ENCODE assay signal across 21 cellular contexts in genomic region chr2:234329202-234329930, GRCh38.
DNase-seq lines count a peak whose midpoint lies in the region; ATAC-seq and TF ChIP-seq lines count a peak whose summit lies in the region.
"Had no signal": no experiment of that assay in that cellular context is flagged by ENCODE, and none has a peak within 500 bp of the region (broad histone marks: within the 10 kb centered on the region; RNA-seq: fewer than 3 reads in every experiment).

No MANE protein-coding gene starts in this region.

- no peak for ATAC-seq in GM19328 (IDR thresholded peaks at IDR 0.05; ENCODE audit: unreplicated experiment)
- ATAC-seq in HG02571 (IDR thresholded peaks at IDR 0.05; ENCODE audit: unreplicated experiment) = no peak
- ATAC-seq: K562 had no signal

- 88 to 97% methylated on average over 11 to 12 of the region's 12 CpGs for WGBS in endodermal cell (ENCODE audit: insufficient coverage in 1 of 2, insufficient read length in 1 of 2), 2 experiments

- H3K4me1 Mint-ChIP-seq in endodermal cell = peaks cover 18% of the 10 kb centered on the region

- no peak overlapping the region for H3K27ac ChIP-seq in endodermal cell (ENCODE audit: low read depth, low read length)
- H3K27ac ChIP-seq: BLaER1 treated with 17β-estradiol and CSF1 and Interleukin-3, amounts not matched to agents 10 nM and 100 nM; uterus had no signal

- no peak overlapping the region for H3K4me3 ChIP-seq in endodermal cell (ENCODE audit: low read length)
- H3K4me3 ChIP-seq: BLaER1 treated with 17β-estradiol and CSF1 and Interleukin-3, amounts not matched to agents 10 nM and 100 nM; K562; uterus had no signal

- no peaks in the 10 kb centered on the region for H3K9me3 Mint-ChIP-seq in endodermal cell
- H3K9me3 Mint-ChIP-seq: activated T-helper 1 cell treated with anti-CD3 and anti-CD28 coated beads, Interleukin-12 subunit alpha, Interleukin-12 subunit beta, Interleukin-2, Interleukin-4 antibody, amounts not matched to agents 30 ng/mL and 10 ng/mL and 1 ng/mL, durations not matched to agents 14 hours and 24 hours and 36 hours; memory B cell; nephron; stimulated activated naive CD8-positive, alpha-beta T cell treated with anti-CD3 and anti-CD28 coated beads, Interleukin-15, amount 100 ng/mL, for 72 hours; T-helper 1 cell treated with Interleukin-12 subunit alpha and Interleukin-12 subunit beta and Interleukin-4 antibody, amounts not matched to agents 30 μg/mL and 1 μg/mL, for 36 hours; WTC11 had no signal

- no peak overlapping the region for H3K9ac ChIP-seq in endodermal cell (ENCODE audit: extremely low read depth, low read length, poor library complexity, severe bottlenecking)
- H3K9ac ChIP-seq: BLaER1 treated with 17β-estradiol and CSF1 and Interleukin-3, amounts not matched to agents 10 nM and 100 nM had no signal

- peak; percentile 12 for DNase-seq in NCI-H1436 (lab: John Stamatoyannopoulos, UW)
- no peak for DNase-seq in NCI-H1436 treated with DMSO at 0.1 percent for 48 hours (lab: John Stamatoyannopoulos, UW)
- DNase-seq in NCI-H345 treated with DMSO at 0.1 percent for 48 hours (lab: John Stamatoyannopoulos, UW; ENCODE audit: unreplicated experiment) = peak; percentile 66
- peak; percentile 54 for DNase-seq in endodermal cell
- DNase-seq in myocyte (ENCODE audit: low read depth) = peak; percentile 53
- DNase-seq in COR-L47 (lab: John Stamatoyannopoulos, UW) = no peak
- DNase-seq: activated CD8-positive, alpha-beta memory T cell treated with anti-CD3 and anti-CD28 coated beads for 24 hours; caudate nucleus; NCI-H1092 treated with DMSO at 0.1 percent for 48 hours; NCI-H748 treated with DMSO at 0.1 percent for 48 hours; stimulated activated naive CD8-positive, alpha-beta T cell treated with anti-CD3 and anti-CD28 coated beads, Interleukin-15, amount 100 ng/mL, for 72 hours; uterus had no signal

- TF ChIP-seq CTCF in endodermal cell (conservative IDR thresholded peaks at IDR 0.05) = no peak

- no peaks in the 10 kb centered on the region for H3K27me3 ChIP-seq in endodermal cell (ENCODE audit: control insufficient read depth, insufficient read depth, low read length, poor library complexity, severe bottlenecking)
- H3K27me3 ChIP-seq: BLaER1 treated with 17β-estradiol and CSF1 and Interleukin-3, amounts not matched to agents 10 nM and 100 nM; uterus had no signal

- no peaks in the 10 kb centered on the region for H3K36me3 Mint-ChIP-seq in endodermal cell (ENCODE audit: low read depth)
- H3K36me3 Mint-ChIP-seq: WTC11 had no signal

- no peak overlapping the region for H3K27ac Mint-ChIP-seq in endodermal cell
- H3K27ac Mint-ChIP-seq: activated T-helper 1 cell treated with anti-CD3 and anti-CD28 coated beads, Interleukin-12 subunit alpha, Interleukin-12 subunit beta, Interleukin-2, Interleukin-4 antibody, amounts not matched to agents 30 ng/mL and 10 ng/mL and 1 ng/mL, durations not matched to agents 14 hours and 24 hours and 36 hours; memory B cell; nephron; stimulated activated naive CD8-positive, alpha-beta T cell treated with anti-CD3 and anti-CD28 coated beads, Interleukin-15, amount 100 ng/mL, for 72 hours; T-helper 1 cell treated with Interleukin-12 subunit alpha and Interleukin-12 subunit beta and Interleukin-4 antibody, amounts not matched to agents 30 μg/mL and 1 μg/mL, for 36 hours; WTC11 had no signal

- no peaks in the 10 kb centered on the region for H3K36me3 ChIP-seq in endodermal cell (ENCODE audit: control insufficient read depth, insufficient read depth, low read length)
- H3K36me3 ChIP-seq: BLaER1 treated with 17β-estradiol and CSF1 and Interleukin-3, amounts not matched to agents 10 nM and 100 nM; uterus had no signal

- H3K4me1 ChIP-seq in endodermal cell (ENCODE audit: control insufficient read depth, insufficient read depth, low read length) = peaks cover 12% of the 10 kb centered on the region
- H3K4me1 ChIP-seq: uterus had no signal

- no peak overlapping the region for H3K4me3 Mint-ChIP-seq in endodermal cell
- H3K4me3 Mint-ChIP-seq: activated T-helper 1 cell treated with anti-CD3 and anti-CD28 coated beads, Interleukin-12 subunit alpha, Interleukin-12 subunit beta, Interleukin-2, Interleukin-4 antibody, amounts not matched to agents 30 ng/mL and 10 ng/mL and 1 ng/mL, durations not matched to agents 14 hours and 24 hours and 36 hours; memory B cell; nephron; stimulated activated naive CD8-positive, alpha-beta T cell treated with anti-CD3 and anti-CD28 coated beads, Interleukin-15, amount 100 ng/mL, for 72 hours; T-helper 1 cell treated with Interleukin-12 subunit alpha and Interleukin-12 subunit beta and Interleukin-4 antibody, amounts not matched to agents 30 μg/mL and 1 μg/mL, for 36 hours; WTC11 had no signal

- H3K27me3 Mint-ChIP-seq in endodermal cell (ENCODE audit: insufficient read depth) = peaks cover 3% of the 10 kb centered on the region
- H3K27me3 Mint-ChIP-seq: stimulated activated naive CD8-positive, alpha-beta T cell treated with anti-CD3 and anti-CD28 coated beads, Interleukin-15, amount 100 ng/mL, for 72 hours had no signal

- H3K9me3 ChIP-seq in endodermal cell (ENCODE audit: control insufficient read depth, low read length) = no peaks in the 10 kb centered on the region
- H3K9me3 ChIP-seq: uterus had no signal

Comparison
In these comparisons a context has a peak if more than half of its experiments do, and no peak if none do; other contexts are left out.
1. DNase-seq: peak in NCI-H1436 (single experiment), NCI-H345 treated with DMSO at 0.1 percent for 48 hours (single experiment), endodermal cell (single experiment) and myocyte (single experiment); none in NCI-H1436 treated with DMSO at 0.1 percent for 48 hours (single experiment) and COR-L47 (single experiment).